ENCODE assay signal across 13 cellular contexts in genomic region chr2:128797937-128798336, GRCh38.
DNase-seq lines count a peak whose midpoint lies in the region; ATAC-seq and TF ChIP-seq lines count a peak whose summit lies in the region.
"Had no signal": no experiment of that assay in that cellular context is flagged by ENCODE, and none has a peak within 500 bp of the region (broad histone marks: within the 10 kb centered on the region; RNA-seq: fewer than 3 reads in every experiment).

No MANE protein-coding gene starts in this region.

- no peaks in the 10 kb centered on the region for H3K9me3 ChIP-seq in Peyer's patch
- H3K9me3 ChIP-seq in esophagus muscularis mucosa = no peaks in the 10 kb centered on the region

- ATAC-seq in GM18867 (IDR thresholded peaks at IDR 0.05; ENCODE audit: unreplicated experiment) = peak; percentile 96
- peak; percentile 79 for ATAC-seq in GM21515 (IDR thresholded peaks at IDR 0.05; ENCODE audit: unreplicated experiment)
- peak; percentile 39 for ATAC-seq in HG03196 (IDR thresholded peaks at IDR 0.05; ENCODE audit: unreplicated experiment)
- no peak for ATAC-seq in left lobe of liver
- ATAC-seq: activated naive CD8-positive, alpha-beta T cell treated with anti-CD3 and anti-CD28 coated beads, Interleukin-2, amount 50 U/mL, for 24 hours; SK-N-SH treated with all-trans-retinoic acid at 6 μM for 48 hours had no signal

- no peaks in the 10 kb centered on the region for H3K36me3 Mint-ChIP-seq in nephron progenitor cell (ENCODE audit: low read depth)

- no peak for TF ChIP-seq POLR2A in Peyer's patch (IDR thresholded peaks at IDR 0.05)
- no peak for TF ChIP-seq POLR2A in esophagus muscularis mucosa (IDR thresholded peaks at IDR 0.05; ENCODE audit: low read depth)

- DNase-seq in left lobe of liver (ENCODE audit: low spot score) = peak; percentile 5
- no peak for DNase-seq in Peyer's patch
- DNase-seq in esophagus muscularis mucosa (ENCODE audit: extremely low spot score) = no peak
- DNase-seq in nephron progenitor cell = no peak
- DNase-seq in NCI-H2196 treated with DMSO at 0.1 percent for 48 hours (lab: John Stamatoyannopoulos, UW; ENCODE audit: unreplicated experiment) = no peak
- DNase-seq: activated naive CD8-positive, alpha-beta T cell treated with anti-CD3 and anti-CD28 coated beads, Interleukin-2, amount 50 U/mL, for 24 hours; CD4-positive, alpha-beta T cell; NCI-H510A; small intestine had no signal

- no peak overlapping the region for H3K4me3 ChIP-seq in Peyer's patch
- no peak overlapping the region for H3K4me3 ChIP-seq in esophagus muscularis mucosa

- H3K27ac ChIP-seq in Peyer's patch (no peak overlapping the region), esophagus muscularis mucosa (replicated peaks in 1 of 4) (no peak overlapping the region)

- H3K4me1 ChIP-seq in Peyer's patch = no peaks in the 10 kb centered on the region
- H3K4me1 ChIP-seq in esophagus muscularis mucosa = peaks cover 0 to 7% (median 0%) of the 10 kb centered on the region in 4 donors

- intact Hi-C loops in esophagus muscularis mucosa (cut with DNase I) = no loop called here

- no peaks in the 10 kb centered on the region for H3K27me3 ChIP-seq in Peyer's patch
- no peaks in the 10 kb centered on the region for H3K27me3 ChIP-seq in esophagus muscularis mucosa

- no peak overlapping the region for H3K4me3 Mint-ChIP-seq in nephron progenitor cell
- H3K4me3 Mint-ChIP-seq: activated naive CD8-positive, alpha-beta T cell treated with anti-CD3 and anti-CD28 coated beads, Interleukin-2, amount 50 U/mL, for 24 hours; CD4-positive, alpha-beta T cell had no signal

- H3K27me3 Mint-ChIP-seq in nephron progenitor cell (ENCODE audit: low read depth, poor library complexity) = peaks cover 13% of the 10 kb centered on the region
- H3K27me3 Mint-ChIP-seq: CD4-positive, alpha-beta T cell had no signal

- 94% methylated on average over 6 of the region's 6 CpGs for WGBS in esophagus muscularis mucosa

- H3K36me3 ChIP-seq in Peyer's patch = no peaks in the 10 kb centered on the region
- H3K36me3 ChIP-seq in esophagus muscularis mucosa = no peaks in the 10 kb centered on the region

- H3K27ac Mint-ChIP-seq in nephron progenitor cell = no peak overlapping the region
- H3K27ac Mint-ChIP-seq: activated naive CD8-positive, alpha-beta T cell treated with anti-CD3 and anti-CD28 coated beads, Interleukin-2, amount 50 U/mL, for 24 hours; CD4-positive, alpha-beta T cell had no signal

- TF ChIP-seq CTCF in Peyer's patch (IDR thresholded peaks at IDR 0.05) (no peak), esophagus muscularis mucosa (IDR thresholded peaks at IDR 0.05) (no peak), nephron progenitor cell (IDR thresholded peaks at IDR 0.05) (no peak)

- no peak for TF ChIP-seq EP300 in esophagus muscularis mucosa (IDR thresholded peaks at IDR 0.05)

- peaks cover 18% of the 10 kb centered on the region for H3K4me1 Mint-ChIP-seq in nephron progenitor cell
- H3K4me1 Mint-ChIP-seq: activated naive CD8-positive, alpha-beta T cell treated with anti-CD3 and anti-CD28 coated beads, Interleukin-2, amount 50 U/mL, for 24 hours had no signal

- H3K9me3 Mint-ChIP-seq in nephron progenitor cell = no peaks in the 10 kb centered on the region
- H3K9me3 Mint-ChIP-seq: CD4-positive, alpha-beta T cell had no signal
